18 cellular contexts compared by ENCODE assay signal in the genomic region with DNA sequence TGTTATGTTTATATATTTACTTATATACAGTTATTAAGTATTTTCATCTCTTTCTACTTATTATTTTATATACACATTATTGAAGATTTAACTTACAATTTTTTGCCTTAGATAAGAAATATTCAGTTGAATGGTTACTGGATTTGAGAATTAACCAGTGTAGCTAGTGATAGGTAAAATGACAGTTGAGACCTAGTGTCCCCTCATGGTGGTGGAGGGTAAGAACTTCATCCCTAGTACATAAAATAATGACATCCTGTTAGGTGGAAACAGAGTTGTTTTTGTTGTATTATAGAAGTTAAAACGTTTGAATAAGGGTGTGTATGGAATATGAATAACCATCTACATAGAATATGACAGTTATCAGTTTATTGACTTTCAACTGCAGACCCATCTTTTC.
"Had no signal": no experiment of that assay in that cellular context is flagged by ENCODE, and none has a peak within 500 bp of the region (broad histone marks: within the 10 kb centered on the region; RNA-seq: fewer than 3 reads in every experiment).

No MANE protein-coding gene starts in this region.

- DNase-seq: effector CD4-positive, alpha-beta T cell; heart left ventricle; hippocampal formation; left colon; mammary epithelial cell; mucosa of descending colon; naive thymus-derived CD8-positive, alpha-beta T cell; posterior cingulate gyrus; small intestine; stimulated activated CD4-positive, alpha-beta T cell treated with anti-CD3 and anti-CD28 coated beads, Interleukin-12 subunit alpha, Interleukin-12 subunit beta, amount 100 ng/mL, for 4 hours; stimulated activated naive CD4-positive, alpha-beta T cell; stomach; substantia nigra; transverse colon had no signal

- ATAC-seq: heart left ventricle; left colon; mucosa of descending colon; naive thymus-derived CD8-positive, alpha-beta T cell had no signal

- H3K27me3 Mint-ChIP-seq: naive thymus-derived CD8-positive, alpha-beta T cell had no signal

- H3K36me3 Mint-ChIP-seq: naive thymus-derived CD8-positive, alpha-beta T cell had no signal

- H3K36me3 ChIP-seq: heart left ventricle, neutrophil, right atrium auricular region, stomach, thoracic aorta, transverse colon had no signal

- H3K27me3 ChIP-seq: heart left ventricle, neutrophil, right atrium auricular region, stomach, transverse colon had no signal

- H3K4me3 Mint-ChIP-seq: naive thymus-derived CD8-positive, alpha-beta T cell had no signal

- H3K9me3 ChIP-seq: heart left ventricle, neutrophil, right atrium auricular region, stomach, thoracic aorta, transverse colon had no signal

- H3K27ac ChIP-seq: coronary artery, heart left ventricle, neutrophil, right atrium auricular region, stomach, thoracic aorta, transverse colon had no signal

- H3K4me1 ChIP-seq: heart left ventricle, right atrium auricular region, stomach, transverse colon had no signal

- H3K4me3 ChIP-seq: coronary artery, heart left ventricle, mucosa of descending colon, right atrium auricular region, stomach, thoracic aorta, transverse colon had no signal

- H3K4me1 Mint-ChIP-seq: naive thymus-derived CD8-positive, alpha-beta T cell had no signal

- H3K27ac Mint-ChIP-seq: naive thymus-derived CD8-positive, alpha-beta T cell had no signal
